ENCODE assay signal across 1 cellular context in genomic region chr2:199594443-199594842, GRCh38.
TF ChIP-seq lines count a peak whose summit lies in the region.

No MANE protein-coding gene starts in this region.

TF ChIP-seq in HepG2, 621 proteins besides CTCF, POLR2A, EP300 and RAD21 (continued from another document):
- TF ChIP-seq ZNF280D (CRISPR knock-in tag; IDR thresholded peaks at IDR 0.05) (no peak), ZKSCAN5 (CRISPR knock-in tag; IDR thresholded peaks at IDR 0.05) (no peak), TIGD3 (CRISPR knock-in tag; IDR thresholded peaks at IDR 0.05; ENCODE audit: borderline replicate concordance) (no peak), ZNF292 (CRISPR knock-in tag; IDR thresholded peaks at IDR 0.05; ENCODE audit: borderline replicate concordance, low read depth) (no peak), KLF6 (CRISPR knock-in tag; IDR thresholded peaks at IDR 0.05) (no peak), ZSCAN5A (CRISPR knock-in tag; IDR thresholded peaks at IDR 0.05; ENCODE audit: borderline replicate concordance) (no peak), FOXK2 (IDR thresholded peaks at IDR 0.05) (no peak)
